1 cellular context compared by ENCODE assay signal in the genomic region with DNA sequence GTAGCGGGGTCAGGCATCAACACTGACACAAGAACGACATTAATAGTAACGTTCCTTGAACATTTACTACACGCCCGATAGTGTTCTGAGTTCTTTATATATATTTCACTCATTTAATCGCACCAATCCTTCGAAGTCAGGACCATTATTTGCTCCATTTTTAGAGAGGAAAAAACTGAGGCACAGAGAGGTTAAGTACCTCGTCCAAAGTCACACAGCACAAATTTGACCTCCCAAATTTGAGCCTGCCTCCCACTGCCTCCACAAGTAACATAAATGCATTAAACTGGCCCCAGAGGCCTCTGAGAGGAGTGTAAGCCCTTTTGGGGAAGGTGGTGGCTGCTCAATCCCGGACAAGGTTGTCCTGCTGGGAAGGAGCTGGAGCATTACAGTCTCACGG.
A peak's percentile ranks its signal among the peaks of the same experiment; 100 is the strongest.
TF ChIP-seq lines count a peak whose summit lies in the region.

No MANE protein-coding gene starts in this region.

TF ChIP-seq in H1, 55 proteins besides CTCF, POLR2A, EP300 and RAD21:
- TF ChIP-seq KDM1A (IDR thresholded peaks at IDR 0.05; ENCODE audit: borderline replicate concordance, low read length) = peak; percentile 99
- peak in 1 of 2 experiments; percentile 98; a peak in 2 of 4 replicates for TF ChIP-seq HDAC2 (IDR thresholded peaks at IDR 0.05; ENCODE audit: borderline replicate concordance in 1 of 2, low read depth in 2 of 2, low read length in 2 of 2)
- TF ChIP-seq CBX8 (IDR thresholded peaks at IDR 0.05; ENCODE audit: borderline replicate concordance, low read depth, low read length) = no peak
